Comparison of ENCODE assay signal across 16 cellular contexts in the genomic region with DNA sequence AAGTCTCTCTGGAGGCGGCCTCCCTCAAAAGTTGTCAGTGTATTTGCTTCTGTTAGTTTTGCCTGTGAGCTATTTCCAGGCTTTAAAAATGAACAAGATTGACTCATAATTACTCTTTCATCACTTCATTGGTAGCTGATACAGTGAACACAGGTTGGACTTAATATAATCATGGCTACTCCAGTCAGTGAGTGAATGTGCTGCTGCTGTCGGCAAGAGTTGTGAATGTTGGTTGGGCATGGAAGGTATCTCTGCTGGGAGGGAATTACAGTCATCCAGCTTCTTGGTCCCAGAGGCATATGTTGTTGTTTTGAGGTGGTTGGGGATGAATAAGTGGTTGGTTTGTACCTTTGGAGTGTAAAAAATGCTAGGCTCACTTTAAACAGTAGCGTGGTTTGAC. TPM values are rescaled to one million over a fixed set of nuclear protein-coding genes. Genes with fewer than 3 reads are reported as not detected.
DNase-seq lines count a peak whose midpoint lies in the region; ATAC-seq and TF ChIP-seq lines count a peak whose summit lies in the region.
"Had no signal": no experiment of that assay in that cellular context is flagged by ENCODE, and none has a peak within 500 bp of the region (broad histone marks: within the 10 kb centered on the region; RNA-seq: fewer than 3 reads in every experiment).

No MANE protein-coding gene starts in this region.

- peaks cover 73% of the 10 kb centered on the region for H3K4me1 Mint-ChIP-seq in activated T-cell treated with anti-CD3 and anti-CD28 coated beads, Interleukin-2, amount 50 U/mL, for 4 hours (ENCODE audit: low read depth)

- ATAC-seq in activated T-cell treated with anti-CD3 and anti-CD28 coated beads, Interleukin-2, amount 50 U/mL, for 4 hours: peak; percentile 27 to 32
- ATAC-seq in GM18907 (IDR thresholded peaks at IDR 0.05; ENCODE audit: unreplicated experiment): no peak

- WGBS in smooth muscle cell (ENCODE audit: low lambda C conversion rate): 91% methylated on average over 3 of the region's 3 CpGs

- 0 out of 2 replicates have a peak, but pooled peaks cover 5% of the 10 kb centered on the region for H3K36me3 ChIP-seq in Loucy (ENCODE audit: insufficient read depth, low read length)
- no peaks in the 10 kb centered on the region for H3K36me3 ChIP-seq in smooth muscle cell (ENCODE audit: low read depth)

- no peak for DNase-seq in activated T-cell treated with anti-CD3 and anti-CD28 coated beads, Interleukin-2, amount 50 U/mL, for 4 hours
- DNase-seq in activated T-cell treated with anti-CD3 and anti-CD28 coated beads for 4 hours: no peak
- peak; percentile 51 for DNase-seq in epithelial cell of esophagus (ENCODE audit: low read depth)
- DNase-seq in smooth muscle cell (lab: John Stamatoyannopoulos, UW; ENCODE audit: unreplicated experiment): no peak
- DNase-seq in stimulated activated CD4-positive, alpha-beta T cell treated with anti-CD3 and anti-CD28 coated beads, Interleukin-2, amount 100 ng/mL, for 48 hours: no peak
- DNase-seq in NCI-H2029 treated with DMSO at 0.1 percent for 48 hours (lab: John Stamatoyannopoulos, UW): no peak
- DNase-seq: activated CD4-positive, alpha-beta T cell treated with anti-CD3 and anti-CD28 coated beads for 4 hours; NCI-H1092; NCI-H2171 treated with DMSO at 0.1 percent for 48 hours; psoas muscle; SJCRH30; T1000; testis had no signal

- H3K9me2 ChIP-seq in Loucy (replicated peaks; ENCODE audit: low read depth, low read length): no peaks in the 10 kb centered on the region

- no peak overlapping the region for H3K4me3 Mint-ChIP-seq in activated T-cell treated with anti-CD3 and anti-CD28 coated beads, Interleukin-2, amount 50 U/mL, for 4 hours
- H3K4me3 Mint-ChIP-seq: dendritic cell treated with granulocyte-macrophage colony-stimulating factor and Interleukin-4, amounts not matched to agents 40 ng/mL and 50 ng/mL, for 4 days had no signal

- H3K4me3 ChIP-seq in Loucy (ENCODE audit: low read length, poor library complexity, severe bottlenecking): no peak overlapping the region
- H3K4me3 ChIP-seq in epithelial cell of esophagus (ENCODE audit: low read length): no peak overlapping the region
- no peak overlapping the region for H3K4me3 ChIP-seq in smooth muscle cell
- H3K4me3 ChIP-seq: psoas muscle, SJCRH30, testis had no signal

- no peaks in the 10 kb centered on the region for H3K9me3 Mint-ChIP-seq in activated T-cell treated with anti-CD3 and anti-CD28 coated beads, Interleukin-2, amount 50 U/mL, for 4 hours

- peak overlapping the region; percentile 50 for H3K27ac ChIP-seq in smooth muscle cell (ENCODE audit: low read depth)
- H3K27ac ChIP-seq: psoas muscle, SJCRH30 had no signal

- TF ChIP-seq CTCF in Loucy (conservative IDR thresholded peaks at IDR 0.05; ENCODE audit: low read length): no peak
- TF ChIP-seq CTCF in epithelial cell of esophagus (IDR thresholded peaks at IDR 0.05; ENCODE audit: insufficient read depth, low read depth, low read length, missing control alignments): no peak
- no peak for TF ChIP-seq CTCF in smooth muscle cell (IDR thresholded peaks at IDR 0.05; ENCODE audit: borderline replicate concordance, insufficient read depth, poor library complexity, severe bottlenecking)

- H3K27me3 ChIP-seq in Loucy (ENCODE audit: insufficient read depth, low read length, poor library complexity, severe bottlenecking) (no peaks in the 10 kb centered on the region), smooth muscle cell (ENCODE audit: low read depth) (no peaks in the 10 kb centered on the region)
- H3K27me3 ChIP-seq: SJCRH30, testis had no signal

- H3K4me2 ChIP-seq in Loucy (ENCODE audit: low read depth, low read length, poor library complexity, severe bottlenecking) (peak overlapping the region; percentile 59), smooth muscle cell (peak overlapping the region; percentile 47)

- peaks cover 93% of the 10 kb centered on the region for H3K79me2 ChIP-seq in Loucy (ENCODE audit: insufficient read depth, low read length)
- peaks cover 97% of the 10 kb centered on the region for H3K79me2 ChIP-seq in smooth muscle cell (ENCODE audit: low read depth)

- H2AFZ ChIP-seq in Loucy (ENCODE audit: low read length) (no peak overlapping the region), smooth muscle cell (ENCODE audit: low read depth) (no peak overlapping the region)

- H3F3A ChIP-seq in Loucy (ENCODE audit: low read depth): peaks cover 4% of the 10 kb centered on the region; the same call in 1 of the 2 replicates
- H3F3A ChIP-seq in smooth muscle cell (ENCODE audit: low read depth): peaks cover 6% of the 10 kb centered on the region

- H3K9me3 ChIP-seq in Loucy (ENCODE audit: insufficient read depth, low read depth, low read length) (no peaks in the 10 kb centered on the region), smooth muscle cell (replicated peaks; ENCODE audit: low read depth) (no peaks in the 10 kb centered on the region)
- H3K9me3 ChIP-seq: psoas muscle, SJCRH30, testis had no signal

- H3K27me3 Mint-ChIP-seq in activated T-cell treated with anti-CD3 and anti-CD28 coated beads, Interleukin-2, amount 50 U/mL, for 4 hours (ENCODE audit: low read depth): no peaks in the 10 kb centered on the region
- H3K27me3 Mint-ChIP-seq: dendritic cell treated with granulocyte-macrophage colony-stimulating factor and Interleukin-4, amounts not matched to agents 40 ng/mL and 50 ng/mL, for 4 days had no signal

- H4K20me1 ChIP-seq in Loucy (ENCODE audit: insufficient read depth, low read length, poor library complexity, severe bottlenecking) (peaks cover 80% of the 10 kb centered on the region), smooth muscle cell (ENCODE audit: low read depth) (peaks cover 97% of the 10 kb centered on the region)

- H3K36me3 Mint-ChIP-seq in activated T-cell treated with anti-CD3 and anti-CD28 coated beads, Interleukin-2, amount 50 U/mL, for 4 hours (ENCODE audit: insufficient read depth): peaks cover 29% of the 10 kb centered on the region

- H3K4me1 ChIP-seq in Loucy (ENCODE audit: insufficient read depth, low read length, poor library complexity, severe bottlenecking) (peaks cover 62% of the 10 kb centered on the region), smooth muscle cell (ENCODE audit: low read depth) (peaks cover 34% of the 10 kb centered on the region)

- no peak overlapping the region for H3K9ac ChIP-seq in Loucy (ENCODE audit: low read depth, low read length, poor library complexity, severe bottlenecking)
- no peak overlapping the region for H3K9ac ChIP-seq in smooth muscle cell (ENCODE audit: low read depth)

RNA-seq across cellular contexts. Expression of gene TCF12, which starts 11.5 kb away (rescaled TPM):
- 10 to 100 TPM; 49.3 to 71.3 (median 63.5) TPM for total RNA-seq in activated T-cell treated with anti-CD3 and anti-CD28 coated beads, Interleukin-2, amount 50 U/mL, for 4 hours
- total RNA-seq in smooth muscle cell: 136 and 302 TPM in 2 replicates
- 50.3 and 54.1 TPM in 2 replicates for polyA plus RNA-seq in smooth muscle cell
